3 cellular contexts compared by ENCODE assay signal in the genomic region with DNA sequence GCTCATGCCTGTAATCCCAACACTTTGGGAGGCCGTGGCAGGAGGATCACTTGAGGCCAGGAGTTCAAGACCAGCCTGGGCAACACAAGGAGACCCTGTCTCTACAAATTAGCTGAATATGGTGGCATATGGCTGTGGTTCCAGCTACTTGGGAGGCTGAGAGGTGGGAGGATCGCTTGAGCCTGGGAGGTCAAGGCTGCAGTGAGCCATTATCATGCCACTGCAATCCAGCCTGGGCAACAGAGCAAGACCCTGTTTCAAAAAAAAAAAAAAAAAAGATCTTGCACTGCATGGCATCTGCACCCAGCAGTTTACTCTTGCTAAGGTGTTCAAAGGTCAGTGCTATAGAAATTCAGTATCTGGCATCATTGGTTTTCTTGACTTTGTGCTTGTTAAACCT.
TF ChIP-seq lines count a peak whose summit lies in the region.

No MANE protein-coding gene starts in this region.

TF ChIP-seq in HEK293, 187 proteins besides CTCF, POLR2A, EP300 and RAD21:
- TF ChIP-seq ZNF121 (tag by site-specific recombination; IDR thresholded peaks at IDR 0.05): 0 out of 2 replicates have a peak, but pooled peaks have one; percentile 41
TF ChIP-seq in HEK293: peak in this region for 1; not testable (repeated sequence) for 186.

TF ChIP-seq in WTC11, 78 proteins besides CTCF, POLR2A, EP300 and RAD21:
- peak; percentile 73; the same call in 1 of the 2 replicates for TF ChIP-seq ZNF121 (CRISPR knock-in tag; IDR thresholded peaks at IDR 0.05)

TF ChIP-seq in HepG2, 621 proteins besides CTCF, POLR2A, EP300 and RAD21:
- TF ChIP-seq ZNF121 (CRISPR knock-in tag; IDR thresholded peaks at IDR 0.05) (peak; percentile 97), SALL1 (CRISPR knock-in tag; IDR thresholded peaks at IDR 0.05) (0 out of 2 replicates have a peak, but pooled peaks have one; percentile 12)
- TF ChIP-seq, protein P1, sequence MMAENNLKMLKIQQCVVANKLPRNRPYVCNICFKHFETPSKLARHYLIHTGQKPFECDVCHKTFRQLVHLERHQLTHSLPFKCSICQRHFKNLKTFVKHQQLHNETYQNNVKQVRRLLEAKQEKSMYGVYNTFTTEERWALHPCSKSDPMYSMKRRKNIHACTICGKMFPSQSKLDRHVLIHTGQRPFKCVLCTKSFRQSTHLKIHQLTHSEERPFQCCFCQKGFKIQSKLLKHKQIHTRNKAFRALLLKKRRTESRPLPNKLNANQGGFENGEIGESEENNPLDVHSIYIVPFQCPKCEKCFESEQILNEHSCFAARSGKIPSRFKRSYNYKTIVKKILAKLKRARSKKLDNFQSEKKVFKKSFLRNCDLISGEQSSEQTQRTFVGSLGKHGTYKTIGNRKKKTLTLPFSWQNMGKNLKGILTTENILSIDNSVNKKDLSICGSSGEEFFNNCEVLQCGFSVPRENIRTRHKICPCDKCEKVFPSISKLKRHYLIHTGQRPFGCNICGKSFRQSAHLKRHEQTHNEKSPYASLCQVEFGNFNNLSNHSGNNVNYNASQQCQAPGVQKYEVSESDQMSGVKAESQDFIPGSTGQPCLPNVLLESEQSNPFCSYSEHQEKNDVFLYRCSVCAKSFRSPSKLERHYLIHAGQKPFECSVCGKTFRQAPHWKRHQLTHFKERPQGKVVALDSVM (CRISPR knock-in tag; IDR thresholded peaks at IDR 0.05): peak; percentile 80
- TF ChIP-seq, protein P2, sequence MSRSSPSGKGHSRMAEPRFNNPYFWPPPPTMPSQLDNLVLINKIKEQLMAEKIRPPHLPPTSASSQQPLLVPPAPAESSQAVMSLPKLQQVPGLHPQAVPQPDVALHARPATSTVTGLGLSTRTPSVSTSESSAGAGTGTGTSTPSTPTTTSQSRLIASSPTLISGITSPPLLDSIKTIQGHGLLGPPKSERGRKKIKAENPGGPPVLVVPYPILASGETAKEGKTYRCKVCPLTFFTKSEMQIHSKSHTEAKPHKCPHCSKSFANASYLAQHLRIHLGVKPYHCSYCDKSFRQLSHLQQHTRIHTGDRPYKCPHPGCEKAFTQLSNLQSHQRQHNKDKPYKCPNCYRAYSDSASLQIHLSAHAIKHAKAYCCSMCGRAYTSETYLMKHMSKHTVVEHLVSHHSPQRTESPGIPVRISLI (CRISPR knock-in tag; IDR thresholded peaks at IDR 0.05; ENCODE audit: borderline replicate concordance): peak; percentile 66; the same call in 1 of the 2 replicates
